Comparison of ENCODE assay signal across 8 cellular contexts in genomic region chr4:6688879-6689505, GRCh38. TPM values are rescaled to one million over a fixed set of nuclear protein-coding genes. Genes with fewer than 3 reads are reported as not detected.
DNase-seq lines count a peak whose midpoint lies in the region; ATAC-seq and TF ChIP-seq lines count a peak whose summit lies in the region.

No MANE protein-coding gene starts in this region.

- H3K4me3 ChIP-seq in HEK293 (ENCODE audit: low read depth, low read length) (no peak overlapping the region), esophagus (ENCODE audit: low read depth in 1 of 2, low read length in 2 of 2) (peak overlapping the region in 1 of 2 donors; percentile 23), trophoblast cell (ENCODE audit: low read depth, low read length) (no peak overlapping the region)

- TF ChIP-seq CTCF in HEK293 (tag by site-specific recombination; IDR thresholded peaks at IDR 0.05): no peak

- H4K8ac ChIP-seq in trophoblast cell (ENCODE audit: low read depth, low read length): peak overlapping the region; percentile 95

- H3K4me1 ChIP-seq in HEK293 (ENCODE audit: control insufficient read depth, insufficient read depth, low read length) (no peaks in the 10 kb centered on the region), esophagus (ENCODE audit: control insufficient read depth in 2 of 2, insufficient read depth in 2 of 2, low read length in 1 of 2) (peaks cover 13 to 29% of the 10 kb centered on the region in 2 donors), trophoblast cell (ENCODE audit: control insufficient read depth in 1 of 2, insufficient read depth in 2 of 2, low read length in 2 of 2) (peaks cover 41 to 47% of the 10 kb centered on the region in 2 experiments)

- no peak overlapping the region for H3K23ac ChIP-seq in trophoblast cell (ENCODE audit: low read length)

- H2BK120ac ChIP-seq in trophoblast cell (ENCODE audit: insufficient read depth, low read length, poor library complexity): peak overlapping the region; percentile 99

- peaks cover 12% of the 10 kb centered on the region for H3K79me2 ChIP-seq in trophoblast cell (ENCODE audit: control insufficient read depth, insufficient read depth, low read length, poor library complexity)

- H2AFZ ChIP-seq in trophoblast cell (ENCODE audit: insufficient read depth, low read length, poor library complexity): peak overlapping the region; percentile 87

- peak overlapping the region; percentile 99 for H2AK5ac ChIP-seq in trophoblast cell (ENCODE audit: low read length)

- H3K4me2 ChIP-seq in trophoblast cell (ENCODE audit: low read length): peak overlapping the region; percentile 1

- H4K12ac ChIP-seq in trophoblast cell (ENCODE audit: low read depth, low read length): peak overlapping the region; percentile 90

- peak overlapping the region; percentile 99 for H2BK5ac ChIP-seq in trophoblast cell (ENCODE audit: low read depth, low read length, poor library complexity)

- ATAC-seq in GM18519 (IDR thresholded peaks at IDR 0.05; ENCODE audit: low FRiP score, unreplicated experiment): no peak

- no peak overlapping the region for H3K9ac ChIP-seq in trophoblast cell (ENCODE audit: low read length)

- H3K14ac ChIP-seq in trophoblast cell (ENCODE audit: low read length): peak overlapping the region; percentile 99

- DNase-seq in EH (ENCODE audit: low read depth): peak; percentile 96
- peak; percentile 82 for DNase-seq in NOMO-1 treated with DMSO at 0.1 percent for 48 hours (lab: John Stamatoyannopoulos, UW; ENCODE audit: unreplicated experiment)
- DNase-seq in activated CD8-positive, alpha-beta memory T cell treated with anti-CD3 and anti-CD28 coated beads, Interleukin-2, amount 50 U/mL, for 48 hours: peak; percentile 87
- DNase-seq in trophoblast cell: peak; percentile 97 to 98
- no peak for DNase-seq in NCI-H1048 (lab: John Stamatoyannopoulos, UW)

- CTCF ChIA-PET in HEK293 (lab: Yijun Ruan, JAX): interaction anchor here (0.8 kb wide), 2 partner anchors 47 to 229 kb away, joined by 3 to 4 read pairs; no protein-coding TSS in a partner anchor

- H3K9me3 ChIP-seq in HEK293 (ENCODE audit: control insufficient read depth, insufficient read depth, low read depth, low read length) (no peaks in the 10 kb centered on the region), esophagus (ENCODE audit: control insufficient read depth in 2 of 2, insufficient read depth in 1 of 2, low read depth in 1 of 2, low read length in 1 of 2) (peaks cover 0 to 2% of the 10 kb centered on the region in 2 donors), trophoblast cell (ENCODE audit: insufficient read depth, low read depth, low read length) (peaks cover 5% of the 10 kb centered on the region)

- H3K36me3 ChIP-seq in HEK293 (ENCODE audit: control insufficient read depth in 2 of 2, insufficient read depth in 1 of 2, low read length in 2 of 2) (no peaks in the 10 kb centered on the region), esophagus (ENCODE audit: control insufficient read depth in 2 of 2, insufficient read depth in 2 of 2, low read length in 1 of 2) (no peaks in the 10 kb centered on the region), trophoblast cell (ENCODE audit: control insufficient read depth in 1 of 2, insufficient read depth in 2 of 2, low read length in 2 of 2) (no peaks in the 10 kb centered on the region)

- peaks cover 47% of the 10 kb centered on the region for H3K79me1 ChIP-seq in trophoblast cell (ENCODE audit: low read length)

- 0 out of 2 replicates have a peak overlapping the region, but pooled peaks have one; percentile 29 for H3K27ac ChIP-seq in HEK293 (ENCODE audit: extremely low read depth, low read depth, low read length)
- H3K27ac ChIP-seq in esophagus (ENCODE audit: low read depth in 2 of 2, low read length in 1 of 2): peak overlapping the region; percentile 83 to 95
- peak overlapping the region; percentile 99 for H3K27ac ChIP-seq in trophoblast cell (ENCODE audit: low read depth, low read length)

- H2BK12ac ChIP-seq in trophoblast cell (ENCODE audit: low read length): peak overlapping the region; percentile 100

- WGBS in esophagus, 2 donors: 25 to 29% methylated on average over 22 to 23 of the region's 23 CpGs
- no CpG with 5 or more reads among the region's 23 CpGs for WGBS in trophoblast cell (ENCODE audit: extremely low coverage, insufficient coverage, insufficient read length)

- peak overlapping the region; percentile 99 for H3K18ac ChIP-seq in trophoblast cell (ENCODE audit: low read length)

- peak overlapping the region; percentile 95 for H3K4ac ChIP-seq in trophoblast cell (ENCODE audit: low read depth, low read length)

- peak overlapping the region; percentile 100 for H4K91ac ChIP-seq in trophoblast cell (ENCODE audit: low read depth, low read length)

- H3K27me3 ChIP-seq in esophagus (ENCODE audit: control insufficient read depth in 1 of 2, insufficient read depth in 2 of 2, low read length in 2 of 2) (no peaks in the 10 kb centered on the region), trophoblast cell (ENCODE audit: insufficient read depth, low read length) (no peaks in the 10 kb centered on the region)

- POLR2A ChIA-PET in HEK293 (lab: Yijun Ruan, JAX): interaction anchor here (0.9 to 1.0 kb wide), 2 partner anchors 16 to 18 kb away, joined by 3 to 6 read pairs; a partner anchor contains a TSS

TF ChIP-seq in HEK293, 187 proteins besides CTCF, POLR2A, EP300 and RAD21 (continues in another document):
- TF ChIP-seq ZNF24 (tag by site-specific recombination; IDR thresholded peaks at IDR 0.05) (no peak), ZNF600 (tag by site-specific recombination; IDR thresholded peaks at IDR 0.05) (peak; percentile 38; the same call in 1 of the 2 replicates), HIC1 (tag by site-specific recombination; IDR thresholded peaks at IDR 0.05) (peak; percentile 66), TRIM28 (IDR thresholded peaks at IDR 0.05; ENCODE audit: borderline replicate concordance, low read length) (0 out of 2 replicates have a peak, but pooled peaks have one; percentile 39), ZNF580 (tag by site-specific recombination; IDR thresholded peaks at IDR 0.05) (no peak), ZNF544 (tag by site-specific recombination; IDR thresholded peaks at IDR 0.05) (no peak), ZNF660 (tag by site-specific recombination; IDR thresholded peaks at IDR 0.05) (peak; percentile 69; the same call in 1 of the 2 replicates), ZNF473 (tag by site-specific recombination; IDR thresholded peaks at IDR 0.05) (no peak), BCL11A (tag by site-specific recombination; IDR thresholded peaks at IDR 0.05; ENCODE audit: low read depth) (no peak), PBX3 (CRISPR knock-in tag; IDR thresholded peaks at IDR 0.05) (no peak), ZFP37 (tag by site-specific recombination; IDR thresholded peaks at IDR 0.05) (no peak), ZNF654 (tag by site-specific recombination; IDR thresholded peaks at IDR 0.05; ENCODE audit: low read depth) (no peak), ZNF610 (tag by site-specific recombination; IDR thresholded peaks at IDR 0.05; ENCODE audit: borderline replicate concordance) (no peak), GFI1B (tag by site-specific recombination; IDR thresholded peaks at IDR 0.05) (no peak), MZF1 (tag by site-specific recombination; IDR thresholded peaks at IDR 0.05; ENCODE audit: borderline replicate concordance) (no peak)

RNA-seq across cellular contexts. Expression of gene S100P, which starts 4.7 kb away (rescaled TPM):
- polyA plus RNA-seq in esophagus: 100 to 1,000 TPM in 1 of 2 donors, 10 to 100 TPM in 1; 60.0 to 290 TPM
- polyA plus RNA-seq in trophoblast cell (2013): 761 and 882 TPM in 2 replicates

RNA-seq across cellular contexts. Expression of gene MRFAP1L1, which starts 20.7 kb away (rescaled TPM):
- 10 to 100 TPM; 47.1 to 54.9 TPM for polyA plus RNA-seq in esophagus
- polyA plus RNA-seq in trophoblast cell (2013): 41.1 and 42.0 TPM in 2 replicates

RNA-seq across cellular contexts. Expression of gene BLOC1S4, which starts 27.0 kb away (rescaled TPM):
- 1 to 10 TPM; 5.4 to 9.9 TPM for polyA plus RNA-seq in esophagus
- polyA plus RNA-seq in trophoblast cell (2013): 16.8 TPM in 2 replicates

RNA-seq across cellular contexts. Expression of gene MRFAP1, which starts 48.5 kb away (rescaled TPM):
- polyA plus RNA-seq in esophagus: 100 to 1,000 TPM; 138 to 236 TPM
- 197 and 208 TPM in 2 replicates for polyA plus RNA-seq in trophoblast cell (2013)

Comparison
In these comparisons a context has a peak if more than half of its experiments do, and no peak if none do; other contexts are left out.
1. H3K27ac ChIP-seq: peak in every context shown above with its lines; median percentile 99 in trophoblast cell; 89 in esophagus; 29 in HEK293.